In genomic region chr16:69444873-69445517, GRCh38 we compare ENCODE assay signal across 10 cellular contexts. TPM values are rescaled to one million over a fixed set of nuclear protein-coding genes. Genes with fewer than 3 reads are reported as not detected.
DNase-seq lines count a peak whose midpoint lies in the region; ATAC-seq, FAIRE-seq and TF ChIP-seq lines count a peak whose summit lies in the region.
"Had no signal": no experiment of that assay in that cellular context is flagged by ENCODE, and none has a peak within 500 bp of the region (broad histone marks: within the 10 kb centered on the region; RNA-seq: fewer than 3 reads in every experiment).

No MANE protein-coding gene starts in this region.

- H3K36me3 Mint-ChIP-seq in CD8-positive, alpha-beta T cell, result peaks cover 45% of the 10 kb centered on the region
- H3K36me3 Mint-ChIP-seq in T-helper 1 cell treated with Interleukin-12 subunit alpha and Interleukin-12 subunit beta and Interleukin-4 antibody, amounts not matched to agents 30 μg/mL and 1 μg/mL, for 36 hours (ENCODE audit: low read depth), result peaks cover 30% of the 10 kb centered on the region

- peak overlapping the region; percentile 82 for H3K4me3 Mint-ChIP-seq in CD8-positive, alpha-beta T cell
- H3K4me3 Mint-ChIP-seq in T-helper 1 cell treated with Interleukin-12 subunit alpha and Interleukin-12 subunit beta and Interleukin-4 antibody, amounts not matched to agents 30 μg/mL and 1 μg/mL, for 36 hours, result peak overlapping the region; percentile 75
- H3K4me3 Mint-ChIP-seq: neural crest cell had no signal

- H3K27ac ChIP-seq in CD8-positive, alpha-beta T cell (ENCODE audit: low read depth, low read length), result peak overlapping the region; percentile 57
- peak overlapping the region in 2 of 4 donors; percentile 22 to 62 for H3K27ac ChIP-seq in pancreas

- peaks cover 12% of the 10 kb centered on the region for H3K4me1 ChIP-seq in CD8-positive, alpha-beta T cell (ENCODE audit: insufficient read depth, low read length)
- peaks cover 8 to 17% (median 15%) of the 10 kb centered on the region in 3 donors for H3K4me1 ChIP-seq in pancreas

- 60 to 74% methylated on average over 2 of the region's 2 CpGs for WGBS in pancreas, 2 donors

- CTCF ChIA-PET in CD8-positive, alpha-beta T cell (lab: Charles Lee), result no interaction called here

- intact Hi-C loops in CD8-positive, alpha-beta T cell (cut with DNase I, micrococcal nuclease), result loop anchor here (1.0 to 2.0 kb wide), 2 partner anchors 20 to 21 kb away; partner anchors contain the start of gene CYB5B (in 2 of the 2)
- intact Hi-C loops in pancreas (cut with DNase I), result no loop called here

- peaks cover 34% of the 10 kb centered on the region for H3K4me1 Mint-ChIP-seq in CD8-positive, alpha-beta T cell (ENCODE audit: low read depth)
- H3K4me1 Mint-ChIP-seq in T-helper 1 cell treated with Interleukin-12 subunit alpha and Interleukin-12 subunit beta and Interleukin-4 antibody, amounts not matched to agents 30 μg/mL and 1 μg/mL, for 36 hours (ENCODE audit: low read depth), result peaks cover 30% of the 10 kb centered on the region

- H3K9me3 Mint-ChIP-seq in CD8-positive, alpha-beta T cell, result no peaks in the 10 kb centered on the region
- no peaks in the 10 kb centered on the region for H3K9me3 Mint-ChIP-seq in T-helper 1 cell treated with Interleukin-12 subunit alpha and Interleukin-12 subunit beta and Interleukin-4 antibody, amounts not matched to agents 30 μg/mL and 1 μg/mL, for 36 hours
- H3K9me3 Mint-ChIP-seq: neural crest cell had no signal

- FAIRE-seq in pancreas (lab: Jason Lieb, UNC), result peak; percentile 71

- POLR2A ChIA-PET in CD8-positive, alpha-beta T cell (lab: Charles Lee), result interaction anchor here (0.7 kb wide), 1 partner anchor 20 kb away, joined by 3 read pairs; the partner anchor contains the start of gene CYB5B

- H3K9me3 ChIP-seq in CD8-positive, alpha-beta T cell (ENCODE audit: low read length), result no peaks in the 10 kb centered on the region
- H3K9me3 ChIP-seq in pancreas, result no peaks in the 10 kb centered on the region

- H3K27me3 ChIP-seq in CD8-positive, alpha-beta T cell (ENCODE audit: insufficient read depth, low read length), result no peaks in the 10 kb centered on the region
- no peaks in the 10 kb centered on the region for H3K27me3 ChIP-seq in pancreas

- H3K4me3 ChIP-seq in CD8-positive, alpha-beta T cell (ENCODE audit: low read depth, low read length), result peak overlapping the region; percentile 19
- H3K4me3 ChIP-seq in pancreas, result peak overlapping the region in 1 of 4 donors; percentile 6

- ATAC-seq in CD8-positive, alpha-beta T cell, result peak; percentile 35
- peak in 2 of 4 donors; percentile 23 to 58 for ATAC-seq in pancreas
- ATAC-seq in GM21360 (IDR thresholded peaks at IDR 0.05; ENCODE audit: unreplicated experiment), result no peak
- no peak for ATAC-seq in HG02610 (IDR thresholded peaks at IDR 0.05; ENCODE audit: unreplicated experiment)

- H3K36me3 ChIP-seq in CD8-positive, alpha-beta T cell (ENCODE audit: insufficient read depth, low read length), result peaks cover 21% of the 10 kb centered on the region
- no peaks in the 10 kb centered on the region for H3K36me3 ChIP-seq in pancreas

- H3K27ac Mint-ChIP-seq in CD8-positive, alpha-beta T cell, result peak overlapping the region; percentile 98
- peak overlapping the region; percentile 95 for H3K27ac Mint-ChIP-seq in T-helper 1 cell treated with Interleukin-12 subunit alpha and Interleukin-12 subunit beta and Interleukin-4 antibody, amounts not matched to agents 30 μg/mL and 1 μg/mL, for 36 hours

- H3K27me3 Mint-ChIP-seq in CD8-positive, alpha-beta T cell (ENCODE audit: low read depth), result no peaks in the 10 kb centered on the region
- no peaks in the 10 kb centered on the region for H3K27me3 Mint-ChIP-seq in T-helper 1 cell treated with Interleukin-12 subunit alpha and Interleukin-12 subunit beta and Interleukin-4 antibody, amounts not matched to agents 30 μg/mL and 1 μg/mL, for 36 hours (ENCODE audit: low read depth)

- no peak for TF ChIP-seq CTCF in CD8-positive, alpha-beta T cell (IDR thresholded peaks at IDR 0.05)
- no peak for TF ChIP-seq CTCF in pancreas (IDR thresholded peaks at IDR 0.05)

- no peak for DNase-seq in CD8-positive, alpha-beta T cell
- DNase-seq in fibroblast of gingiva (ENCODE audit: low read depth), result peak; percentile 36
- no peak for DNase-seq in pancreas
- no peak for DNase-seq in NCI-H526 treated with DMSO at 0.1 percent for 48 hours (lab: John Stamatoyannopoulos, UW)
- DNase-seq in epidermal melanocyte (ENCODE audit: insufficient read length, low spot score), result no peak
- DNase-seq: activated CD4-positive, CD25-positive, alpha-beta regulatory T cell treated with anti-CD3 and anti-CD28 coated beads, Interleukin-2, amount 50 U/mL, for 72 hours had no signal

RNA-seq across cellular contexts. Expression of gene CYB5B, which starts 20.6 kb away (rescaled TPM):
- total RNA-seq in CD8-positive, alpha-beta T cell, result 10 to 100 TPM; 16.2 to 18.6 TPM
- 10 to 100 TPM; 18.1 to 38.1 (median 25.0) TPM for total RNA-seq in pancreas
- 10 to 100 TPM; 16.0 to 24.8 TPM for polyA plus RNA-seq in pancreas

RNA-seq across cellular contexts. Expression of gene TERF2, which starts 59.2 kb away (rescaled TPM):
- 10 to 100 TPM; 37.5 to 42.7 TPM for total RNA-seq in CD8-positive, alpha-beta T cell
- 10 to 100 TPM; 14.9 to 21.5 (median 16.1) TPM for total RNA-seq in pancreas
- 10 to 100 TPM; 10.8 to 11.3 TPM for polyA plus RNA-seq in pancreas

Comparison
In these comparisons a context has a peak if more than half of its experiments do, and no peak if none do; other contexts are left out.
1. intact Hi-C loops: an anchor here in CD8-positive, alpha-beta T cell (1.0 to 2.0 kb wide); none called in pancreas.